Comparison of ENCODE assay signal across 22 cellular contexts in genomic region chr1:25781130-25781433, GRCh38.
"Had no signal": no experiment of that assay in that cellular context is flagged by ENCODE, and none has a peak within 500 bp of the region (broad histone marks: within the 10 kb centered on the region; RNA-seq: fewer than 3 reads in every experiment).

No MANE protein-coding gene starts in this region.

- H3K4me1 ChIP-seq: foreskin keratinocyte had no signal

- DNase-seq: activated B cell treated with CpG ODN at 0.5 μM for 24 hours; activated CD4-positive, alpha-beta T cell treated with anti-CD3 and anti-CD28 coated beads, Interleukin-2, amount 50 U/mL, for 1 hour; activated CD8-positive, alpha-beta T cell treated with anti-CD3 and anti-CD28 coated beads for 36 hours; activated T-cell treated with anti-CD3 and anti-CD28 coated beads, Interleukin-2, amount 50 U/mL, for 4 hours; anterior cingulate cortex; dermis blood vessel endothelial cell; effector CD4-positive, alpha-beta T cell; foreskin keratinocyte; heart right ventricle; left ventricle myocardium inferior; nephron progenitor cell; nucleus accumbens; psoas muscle; stimulated activated CD4-positive, alpha-beta T cell treated with anti-CD3 and anti-CD28 coated beads, Interleukin-15, amount 100 ng/mL, for 24 hours; stimulated activated CD4-positive, alpha-beta T cell treated with anti-CD3 and anti-CD28 coated beads, Interleukin-2, amount 100 ng/mL, for 24 hours; stimulated activated naive CD4-positive, alpha-beta T cell; T1000 had no signal

- H3K27me3 Mint-ChIP-seq: activated B cell treated with CpG ODN at 0.5 μM for 24 hours; activated CD8-positive, alpha-beta T cell treated with anti-CD3 and anti-CD28 coated beads for 36 hours had no signal

- H3K27me3 ChIP-seq: esophagus muscularis mucosa, heart right ventricle, tibial nerve had no signal

- H3K27ac Mint-ChIP-seq: activated B cell treated with CpG ODN at 0.5 μM for 24 hours; activated CD8-positive, alpha-beta T cell treated with anti-CD3 and anti-CD28 coated beads for 36 hours; activated naive CD4-positive, alpha-beta T cell treated with anti-CD3 and anti-CD28 coated beads, Interleukin-2, amount 50 U/mL, for 72 hours; activated T-helper 2 cell treated with anti-CD3 and anti-CD28 coated beads, Interferon-gamma antibody, Interleukin-2, Interleukin-4, amounts not matched to agents 10 μg/mL and 5 μg/mL and 100 μg/mL, durations not matched to agents 14 hours and 24 hours and 36 hours; nephron progenitor cell had no signal

- H3K9me3 Mint-ChIP-seq: activated B cell treated with CpG ODN at 0.5 μM for 24 hours; activated CD8-positive, alpha-beta T cell treated with anti-CD3 and anti-CD28 coated beads for 36 hours; activated naive CD4-positive, alpha-beta T cell treated with anti-CD3 and anti-CD28 coated beads, Interleukin-2, amount 50 U/mL, for 72 hours; activated T-cell treated with anti-CD3 and anti-CD28 coated beads, Interleukin-2, amount 50 U/mL, for 4 hours; activated T-helper 2 cell treated with anti-CD3 and anti-CD28 coated beads, Interferon-gamma antibody, Interleukin-2, Interleukin-4, amounts not matched to agents 10 μg/mL and 5 μg/mL and 100 μg/mL, durations not matched to agents 14 hours and 24 hours and 36 hours; nephron progenitor cell had no signal

- ATAC-seq: activated CD8-positive, alpha-beta T cell treated with anti-CD3 and anti-CD28 coated beads for 36 hours; activated naive CD4-positive, alpha-beta T cell treated with anti-CD3 and anti-CD28 coated beads, Interleukin-2, amount 50 U/mL, for 72 hours; activated T-cell treated with anti-CD3 and anti-CD28 coated beads, Interleukin-2, amount 50 U/mL, for 4 hours; foreskin keratinocyte; heart right ventricle; psoas muscle had no signal

- H3K9ac ChIP-seq: parathyroid adenoma had no signal

- H3K4me3 ChIP-seq: esophagus muscularis mucosa, heart right ventricle, left ventricle myocardium inferior, psoas muscle, tibial nerve had no signal

- H3K4me3 Mint-ChIP-seq: activated B cell treated with CpG ODN at 0.5 μM for 24 hours; activated CD8-positive, alpha-beta T cell treated with anti-CD3 and anti-CD28 coated beads for 36 hours; activated T-cell treated with anti-CD3 and anti-CD28 coated beads, Interleukin-2, amount 50 U/mL, for 4 hours; nephron progenitor cell had no signal

- H3K9me3 ChIP-seq: esophagus muscularis mucosa, heart right ventricle, left ventricle myocardium inferior, psoas muscle, tibial nerve had no signal

- H3K27ac ChIP-seq: esophagus muscularis mucosa, foreskin keratinocyte, heart right ventricle, left ventricle myocardium inferior, parathyroid adenoma, psoas muscle had no signal
